ENCODE assay signal across 2 cellular contexts in genomic region chr1:43979528-43980254, GRCh38.
TF ChIP-seq lines count a peak whose summit lies in the region.

No MANE protein-coding gene starts in this region.

TF ChIP-seq in GM23338, 12 proteins besides CTCF, POLR2A, EP300 and RAD21:
- TF ChIP-seq JUNB (IDR thresholded peaks at IDR 0.05; ENCODE audit: unreplicated experiment) (no peak), POLR2AphosphoS5 (IDR thresholded peaks at IDR 0.05; ENCODE audit: low read depth) (0 out of 2 replicates have a peak, but pooled peaks have one; percentile 46), NANOG (IDR thresholded peaks at IDR 0.05; ENCODE audit: borderline replicate concordance) (no peak), EZH2 (IDR thresholded peaks at IDR 0.05; ENCODE audit: low read depth, unreplicated experiment) (no peak), EZH2phosphoT487 (IDR thresholded peaks at IDR 0.05; ENCODE audit: unreplicated experiment) (no peak), CREB1 (CRISPR knock-in tag; IDR thresholded peaks at IDR 0.05; ENCODE audit: low read depth) (no peak)

TF ChIP-seq in HepG2, 621 proteins besides CTCF, POLR2A, EP300 and RAD21 (continues in another document):
- TF ChIP-seq KLF16 (CRISPR knock-in tag; IDR thresholded peaks at IDR 0.05) (peak; percentile 20 to 41; a peak in 1 of 4 replicates), ZNF441 (CRISPR knock-in tag; IDR thresholded peaks at IDR 0.05; ENCODE audit: borderline replicate concordance) (no peak), ARNT2 (CRISPR knock-in tag; IDR thresholded peaks at IDR 0.05; ENCODE audit: low read depth) (no peak), KMT2B (CRISPR knock-in tag; IDR thresholded peaks at IDR 0.05) (peak; percentile 49; the same call in 1 of the 2 replicates), ZNF142 (CRISPR knock-in tag; IDR thresholded peaks at IDR 0.05) (peak; percentile 50; the same call in 1 of the 2 replicates), AGO2 (optimal IDR thresholded peaks at IDR 0.05; ENCODE audit: low read depth, low read length) (peak; percentile 27), ZBTB20 (CRISPR knock-in tag; IDR thresholded peaks at IDR 0.05; ENCODE audit: borderline replicate concordance, low read depth) (no peak; the same call in 1 of the 2 replicates), NCOA1 (CRISPR knock-in tag; IDR thresholded peaks at IDR 0.05) (no peak), ZNF44 (CRISPR knock-in tag; IDR thresholded peaks at IDR 0.05) (no peak), GATAD2A (CRISPR knock-in tag; IDR thresholded peaks at IDR 0.05) (peak; percentile 23; the same call in 1 of the 2 replicates), ZZZ3 (CRISPR knock-in tag; IDR thresholded peaks at IDR 0.05; ENCODE audit: borderline replicate concordance) (no peak), ZNF615 (CRISPR knock-in tag; IDR thresholded peaks at IDR 0.05; ENCODE audit: borderline replicate concordance) (no peak), XBP1 (CRISPR knock-in tag; IDR thresholded peaks at IDR 0.05) (no peak), CC2D1A (CRISPR knock-in tag; IDR thresholded peaks at IDR 0.05) (no peak), DNMT1 (CRISPR knock-in tag; IDR thresholded peaks at IDR 0.05) (no peak), ZMYM4 (CRISPR knock-in tag; IDR thresholded peaks at IDR 0.05) (no peak), HNRNPL (IDR thresholded peaks at IDR 0.05; ENCODE audit: low read depth, low read length) (peak; percentile 82; the same call in 1 of the 2 replicates), MXI1 (IDR thresholded peaks at IDR 0.05; ENCODE audit: borderline replicate concordance, low read depth, low read length) (peak; percentile 68; the same call in 1 of the 3 replicates), FLYWCH1 (CRISPR knock-in tag; IDR thresholded peaks at IDR 0.05) (no peak), MXD4 (CRISPR knock-in tag; IDR thresholded peaks at IDR 0.05) (peak; percentile 89; the same call in 1 of the 2 replicates), PBX3 (CRISPR knock-in tag; IDR thresholded peaks at IDR 0.05; ENCODE audit: borderline replicate concordance) (no peak), CENPT (CRISPR knock-in tag; IDR thresholded peaks at IDR 0.05; ENCODE audit: low read depth) (no peak), SMARCC2 (IDR thresholded peaks at IDR 0.05) (no peak), THAP7 (CRISPR knock-in tag; IDR thresholded peaks at IDR 0.05) (peak; percentile 12; the same call in 1 of the 2 replicates), CCDC6 (CRISPR knock-in tag; IDR thresholded peaks at IDR 0.05) (no peak), RAD51 (IDR thresholded peaks at IDR 0.05; ENCODE audit: borderline replicate concordance) (no peak), USF2 (IDR thresholded peaks at IDR 0.05; ENCODE audit: low read depth, low read length) (no peak), USF2 (CRISPR knock-in tag; IDR thresholded peaks at IDR 0.05; ENCODE audit: borderline replicate concordance) (no peak; the same call in 1 of the 2 replicates), ZNF713 (CRISPR knock-in tag; IDR thresholded peaks at IDR 0.05) (no peak), NR0B2 (CRISPR knock-in tag; IDR thresholded peaks at IDR 0.05) (peak; percentile 82; the same call in 1 of the 2 replicates), SOX6 (IDR thresholded peaks at IDR 0.05) (no peak), SOX6 (CRISPR knock-in tag; IDR thresholded peaks at IDR 0.05) (0 out of 2 replicates have a peak, but pooled peaks have one; percentile 16), MYC (CRISPR knock-in tag; IDR thresholded peaks at IDR 0.05; ENCODE audit: borderline replicate concordance) (peak; percentile 98), ZSCAN31 (CRISPR knock-in tag; IDR thresholded peaks at IDR 0.05; ENCODE audit: low read depth) (0 out of 2 replicates have a peak, but pooled peaks have one; percentile 49), FOSL1 (CRISPR knock-in tag; IDR thresholded peaks at IDR 0.05; ENCODE audit: borderline replicate concordance) (no peak), ZNF18 (CRISPR knock-in tag; IDR thresholded peaks at IDR 0.05; ENCODE audit: insufficient replicate concordance) (no peak), GTF3A (CRISPR knock-in tag; conservative IDR thresholded peaks at IDR 0.05) (0 out of 2 replicates have a peak, but pooled peaks have one; percentile 62), ZNF784 (CRISPR knock-in tag; IDR thresholded peaks at IDR 0.05; ENCODE audit: borderline replicate concordance) (0 out of 2 replicates have a peak, but pooled peaks have one; percentile 9), ZNF619 (CRISPR knock-in tag; IDR thresholded peaks at IDR 0.05) (no peak), MED1 (CRISPR knock-in tag; IDR thresholded peaks at IDR 0.05) (peak; percentile 29; the same call in 1 of the 2 replicates), NR1H2 (CRISPR knock-in tag; IDR thresholded peaks at IDR 0.05; ENCODE audit: borderline replicate concordance, low read depth) (no peak), NRL (CRISPR knock-in tag; IDR thresholded peaks at IDR 0.05; ENCODE audit: borderline replicate concordance) (no peak), HES4 (CRISPR knock-in tag; IDR thresholded peaks at IDR 0.05; ENCODE audit: borderline replicate concordance) (no peak), SETDB1 (CRISPR knock-in tag; IDR thresholded peaks at IDR 0.05; ENCODE audit: borderline replicate concordance) (no peak), ZNF160 (CRISPR knock-in tag; IDR thresholded peaks at IDR 0.05) (peak; percentile 54; the same call in 1 of the 2 replicates), ZNF543 (CRISPR knock-in tag; IDR thresholded peaks at IDR 0.05) (0 out of 2 replicates have a peak, but pooled peaks have one; percentile 39), MLLT10 (CRISPR knock-in tag; IDR thresholded peaks at IDR 0.05) (no peak), ZNF232 (CRISPR knock-in tag; IDR thresholded peaks at IDR 0.05; ENCODE audit: borderline replicate concordance) (no peak), MTA3 (CRISPR knock-in tag; IDR thresholded peaks at IDR 0.05) (no peak), ZNF709 (CRISPR knock-in tag; IDR thresholded peaks at IDR 0.05) (no peak), CREB1 (IDR thresholded peaks at IDR 0.05) (no peak), CREB1 (CRISPR knock-in tag; IDR thresholded peaks at IDR 0.05) (no peak), MATR3 (CRISPR knock-in tag; IDR thresholded peaks at IDR 0.05) (no peak), ZNF510 (CRISPR knock-in tag; IDR thresholded peaks at IDR 0.05; ENCODE audit: low read depth) (0 out of 2 replicates have a peak, but pooled peaks have one; percentile 77), KDM3A (CRISPR knock-in tag; IDR thresholded peaks at IDR 0.05; ENCODE audit: low read depth) (no peak), ZNF660 (CRISPR knock-in tag; IDR thresholded peaks at IDR 0.05; ENCODE audit: borderline replicate concordance, low read depth) (0 out of 2 replicates have a peak, but pooled peaks have one; percentile 59), TOE1 (CRISPR knock-in tag; IDR thresholded peaks at IDR 0.05) (no peak), BATF2 (CRISPR knock-in tag; IDR thresholded peaks at IDR 0.05) (no peak), FOXJ3 (CRISPR knock-in tag; IDR thresholded peaks at IDR 0.05; ENCODE audit: borderline replicate concordance) (no peak), ARNTL (CRISPR knock-in tag; IDR thresholded peaks at IDR 0.05) (peak; percentile 92), NR2F2 (IDR thresholded peaks at IDR 0.05; ENCODE audit: borderline replicate concordance, low read depth) (no peak)
